ENCODE assay signal across 9 cellular contexts in the genomic region with DNA sequence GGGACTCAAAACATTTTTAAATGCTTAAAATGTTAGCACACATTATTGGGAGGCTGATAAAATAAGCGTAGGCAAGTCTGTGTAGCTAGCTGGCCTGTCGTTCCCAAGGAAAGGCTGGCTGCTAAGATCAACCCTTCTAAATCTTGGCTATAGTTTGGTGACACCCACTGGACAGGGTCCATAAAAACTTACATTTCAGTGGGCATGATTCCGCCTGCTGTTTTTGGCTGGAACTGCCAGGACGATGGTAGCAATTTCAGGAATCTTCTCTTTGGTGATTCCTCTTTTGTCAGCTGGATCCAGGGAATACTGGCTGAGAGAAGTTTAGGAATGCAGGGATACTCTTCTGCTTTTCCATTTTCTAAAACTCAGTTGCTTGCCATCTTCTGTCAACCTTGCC.
DNase-seq lines count a peak whose midpoint lies in the region; FAIRE-seq and TF ChIP-seq lines count a peak whose summit lies in the region.
"Had no signal": no experiment of that assay in that cellular context is flagged by ENCODE, and none has a peak within 500 bp of the region (broad histone marks: within the 10 kb centered on the region; RNA-seq: fewer than 3 reads in every experiment).

No MANE protein-coding gene starts in this region.

- no peaks in the 10 kb centered on the region for H3K79me2 ChIP-seq in Loucy (ENCODE audit: insufficient read depth, low read length)

- no peak overlapping the region for H3K4me2 ChIP-seq in Loucy (ENCODE audit: low read depth, low read length, poor library complexity, severe bottlenecking)

- H3K9me2 ChIP-seq in Loucy (replicated peaks; ENCODE audit: low read depth, low read length) = no peaks in the 10 kb centered on the region

- no peak for FAIRE-seq in D721Med (lab: Jason Lieb, UNC)

- H3K4me1 ChIP-seq in Loucy (ENCODE audit: insufficient read depth, low read length, poor library complexity, severe bottlenecking) (peaks cover 14% of the 10 kb centered on the region), liver (ENCODE audit: control insufficient read depth in 4 of 4, insufficient read depth in 4 of 4, low read length in 3 of 4) (peaks cover 0 to 10% (median 6%) of the 10 kb centered on the region in 4 donors)

- no peak overlapping the region for H3K9ac ChIP-seq in Loucy (ENCODE audit: low read depth, low read length, poor library complexity, severe bottlenecking)
- no peak overlapping the region for H3K9ac ChIP-seq in liver (ENCODE audit: low read depth in 1 of 2, low read length in 2 of 2)

- no peak overlapping the region for H2AFZ ChIP-seq in Loucy (ENCODE audit: low read length)

- TF ChIP-seq CTCF in D721Med (IDR thresholded peaks at IDR 0.05; ENCODE audit: insufficient read depth, missing control alignments) (peak; percentile 22), Loucy (conservative IDR thresholded peaks at IDR 0.05; ENCODE audit: low read length) (peak; percentile 65), choroid plexus epithelial cell (conservative IDR thresholded peaks at IDR 0.05; ENCODE audit: low read depth, low read length) (peak; percentile 28), liver (IDR thresholded peaks at IDR 0.05; ENCODE audit: low read depth, low read length, missing input control) (peak; percentile 31)

- H3K27me3 ChIP-seq in Loucy (ENCODE audit: insufficient read depth, low read length, poor library complexity, severe bottlenecking) (no peaks in the 10 kb centered on the region), liver (ENCODE audit: control insufficient read depth in 4 of 4, insufficient read depth in 4 of 4, low read length in 3 of 4) (no peaks in the 10 kb centered on the region)

- 55% methylated on average over 4 of the region's 4 CpGs for WGBS in liver

- H3K27ac ChIP-seq in liver (ENCODE audit: low read depth in 1 of 2, low read length in 2 of 2) = no peak overlapping the region

- H3K36me3 ChIP-seq in Loucy (ENCODE audit: insufficient read depth, low read length) (no peaks in the 10 kb centered on the region), liver (ENCODE audit: control insufficient read depth in 4 of 4, insufficient read depth in 3 of 4, low read depth in 1 of 4, low read length in 3 of 4) (no peaks in the 10 kb centered on the region)

- DNase-seq in D721Med (ENCODE audit: insufficient read length, low spot score) = no peak
- DNase-seq in choroid plexus epithelial cell (ENCODE audit: low read depth) = peak; percentile 11
- no peak for DNase-seq in activated T-cell treated with anti-CD3 and anti-CD28 coated beads, Interleukin-2, amount 50 U/mL, for 48 hours
- no peak for DNase-seq in dermis blood vessel endothelial cell
- DNase-seq in GF-D8 (lab: John Stamatoyannopoulos, UW) = no peak
- DNase-seq in DMS153 (lab: John Stamatoyannopoulos, UW) = no peak
- DNase-seq: activated CD4-positive, alpha-beta memory T cell treated with anti-CD3 and anti-CD28 coated beads for 36 hours had no signal

- H3F3A ChIP-seq in Loucy (ENCODE audit: low read depth) = no peaks in the 10 kb centered on the region

- H3K9me3 ChIP-seq in Loucy (ENCODE audit: insufficient read depth, low read depth, low read length) = no peaks in the 10 kb centered on the region
- no peaks in the 10 kb centered on the region for H3K9me3 ChIP-seq in liver (ENCODE audit: control insufficient read depth in 4 of 4, low read length in 3 of 4)

- H3K4me3 ChIP-seq in Loucy (ENCODE audit: low read length, poor library complexity, severe bottlenecking) = no peak overlapping the region
- no peak overlapping the region for H3K4me3 ChIP-seq in choroid plexus epithelial cell (ENCODE audit: low read depth, low read length)
- H3K4me3 ChIP-seq in liver (ENCODE audit: low read depth in 1 of 3, low read length in 3 of 3) = no peak overlapping the region

- TF ChIP-seq RAD21 in liver (IDR thresholded peaks at IDR 0.05) = peak; percentile 47 to 65

- no peaks in the 10 kb centered on the region for H4K20me1 ChIP-seq in Loucy (ENCODE audit: insufficient read depth, low read length, poor library complexity, severe bottlenecking)

TF ChIP-seq in liver, 16 proteins besides CTCF, POLR2A, EP300 and RAD21:
- TF ChIP-seq JUND (IDR thresholded peaks at IDR 0.05) (no peak), RXRA (IDR thresholded peaks at IDR 0.05) (no peak), YY1 (IDR thresholded peaks at IDR 0.05) (no peak), GABPA (IDR thresholded peaks at IDR 0.05 in 1 of 2, conservative IDR thresholded peaks at IDR 0.05 in 1 of 2) (no peak), FOXA2 (IDR thresholded peaks at IDR 0.05) (no peak)
- TF ChIP-seq, protein P1, sequence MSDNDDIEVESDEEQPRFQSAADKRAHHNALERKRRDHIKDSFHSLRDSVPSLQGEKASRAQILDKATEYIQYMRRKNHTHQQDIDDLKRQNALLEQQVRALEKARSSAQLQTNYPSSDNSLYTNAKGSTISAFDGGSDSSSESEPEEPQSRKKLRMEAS (IDR thresholded peaks at IDR 0.05) = no peak
